ENCODE assay signal across 26 cellular contexts in the genomic region with DNA sequence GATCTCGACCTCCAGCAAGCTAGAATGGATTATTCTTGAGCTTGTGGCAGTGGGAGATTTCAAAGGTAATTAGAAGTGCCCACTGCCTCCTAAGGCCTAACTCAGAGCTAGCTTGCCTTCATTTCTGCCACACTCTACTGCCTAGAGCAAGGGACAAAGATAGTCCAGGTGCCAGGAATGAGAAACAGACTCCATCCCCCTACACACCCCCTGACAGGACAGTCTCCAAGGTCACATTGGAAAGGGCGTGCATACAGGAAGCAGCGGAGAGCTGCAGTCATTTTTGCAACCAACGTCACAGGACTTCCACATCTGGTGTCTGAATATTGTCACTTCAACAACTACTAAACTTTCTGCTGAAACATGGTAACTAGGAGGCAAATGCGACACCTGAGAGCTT.
A peak's percentile ranks its signal among the peaks of the same experiment; 100 is the strongest.
DNase-seq lines count a peak whose midpoint lies in the region; ATAC-seq, FAIRE-seq and TF ChIP-seq lines count a peak whose summit lies in the region.
"Had no signal": no experiment of that assay in that cellular context is flagged by ENCODE, and none has a peak within 500 bp of the region (broad histone marks: within the 10 kb centered on the region; RNA-seq: fewer than 3 reads in every experiment).

No MANE protein-coding gene starts in this region.

- in situ Hi-C loops in HepG2 (cut with HindIII; ENCODE audit: extremely low pct_ligation_motif_present, low pct_unique_long_range_greater_than_20kb) = no loop called here

- H3K4me3 ChIP-seq in heart left ventricle (no peak overlapping the region), right atrium auricular region (no peak overlapping the region), HepG2 (replicated peaks in 1 of 3; ENCODE audit: insufficient read depth in 1 of 3, low read depth in 2 of 3, low read length in 3 of 3) (no peak overlapping the region), right lobe of liver (no peak overlapping the region)
- H3K4me3 ChIP-seq: BLaER1, GM12878 had no signal

- FAIRE-seq in HepG2 (lab: Jason Lieb, UNC) = no peak
- FAIRE-seq: A204.1, GM12878, GM12892, GM18507 had no signal

- H3K79me2 ChIP-seq in HepG2 (ENCODE audit: insufficient read depth, low read length) = no peaks in the 10 kb centered on the region

- WGBS in heart left ventricle, 4 donors = 54 to 71% (median 57%) methylated on average over 5 of the region's 5 CpGs
- WGBS in HepG2 (ENCODE audit: low lambda C conversion rate) = 92% methylated on average over 5 of the region's 5 CpGs
- 77% methylated on average over 4 of the region's 5 CpGs for WGBS in right lobe of liver (ENCODE audit: insufficient coverage, low coverage, low lambda C conversion rate, missing lambda C conversion rate)

- TF ChIP-seq RAD21 in HepG2 (CRISPR knock-in tag; IDR thresholded peaks at IDR 0.05) = no peak

- no peak for TF ChIP-seq POLR2A in heart left ventricle (IDR thresholded peaks at IDR 0.05)
- no peak for TF ChIP-seq POLR2A in HepG2 (IDR thresholded peaks at IDR 0.05; ENCODE audit: insufficient read depth in 1 of 2, low read depth in 2 of 2, low read length in 2 of 2)
- no peak for TF ChIP-seq POLR2A in right lobe of liver (IDR thresholded peaks at IDR 0.05)

- H3K36me3 ChIP-seq in heart left ventricle = no peaks in the 10 kb centered on the region
- no peaks in the 10 kb centered on the region for H3K36me3 ChIP-seq in right atrium auricular region
- no peaks in the 10 kb centered on the region for H3K36me3 ChIP-seq in HepG2 (replicated peaks in 1 of 2; ENCODE audit: control insufficient read depth in 1 of 2, insufficient read depth in 2 of 2, low read length in 2 of 2)
- H3K36me3 ChIP-seq in right lobe of liver = no peaks in the 10 kb centered on the region
- H3K36me3 ChIP-seq: BE2C, BLaER1 had no signal

- no TSS peak for BruUV-seq in HepG2 (replicated peaks; lab: Mats Ljungman, UMichigan)

- H3K27ac ChIP-seq in heart left ventricle = no peak overlapping the region
- H3K27ac ChIP-seq in right atrium auricular region = no peak overlapping the region
- no peak overlapping the region for H3K27ac ChIP-seq in HepG2 (ENCODE audit: extremely low read length, insufficient read depth, low read length)
- no peak overlapping the region for H3K27ac ChIP-seq in right lobe of liver
- H3K27ac ChIP-seq: BLaER1 had no signal

- no peak for DNase-seq in Right ventricle myocardium inferior (ENCODE audit: missing footprints)
- no peak for DNase-seq in Right ventricle myocardium superior
- no peak for DNase-seq in heart left ventricle
- DNase-seq in right atrium auricular region (ENCODE audit: low spot score) = no peak
- no peak for DNase-seq in HepG2 (ENCODE audit: low spot score)
- DNase-seq in right lobe of liver = no peak
- DNase-seq: 8988T; ACHN; BE2C; C1 segment of cervical spinal cord; CD4-positive, alpha-beta memory T cell; CD4-positive, CD25-positive, alpha-beta regulatory T cell; CD8-positive, alpha-beta memory T cell; COR-L47; DMS 273 treated with DMSO at 0.1 percent for 48 hours; DMS153; DMS53; DMS79; DND-41; EL; GDM1 had no signal

- POLR2A ChIA-PET in HepG2 (lab: Yijun Ruan, JAX) = interaction anchor here (2.2 to 2.5 kb wide), 2 partner anchors 12 to 30 kb away, joined by 10 to 16 read pairs; no protein-coding TSS in a partner anchor

- TF ChIP-seq CTCF in heart left ventricle (IDR thresholded peaks at IDR 0.05) = no peak
- TF ChIP-seq CTCF in right atrium auricular region (IDR thresholded peaks at IDR 0.05) = no peak
- no peak for TF ChIP-seq CTCF in HepG2 (CRISPR knock-in tag; IDR thresholded peaks at IDR 0.05)
- TF ChIP-seq CTCF in right lobe of liver (IDR thresholded peaks at IDR 0.05) = no peak

- H3K4me1 ChIP-seq in heart left ventricle = peaks cover 0 to 12% (median 0%) of the 10 kb centered on the region in 12 donors
- H3K4me1 ChIP-seq in right atrium auricular region = no peaks in the 10 kb centered on the region
- H3K4me1 ChIP-seq in HepG2 (ENCODE audit: insufficient read depth, low read length) = peaks cover 81% of the 10 kb centered on the region
- H3K4me1 ChIP-seq in right lobe of liver = peaks cover 0 to 16% (median 6%) of the 10 kb centered on the region in 4 donors
- H3K4me1 ChIP-seq: BE2C had no signal

- no peaks in the 10 kb centered on the region for H4K20me1 ChIP-seq in HepG2 (ENCODE audit: insufficient read depth, low read length)
- H4K20me1 ChIP-seq: BLaER1 had no signal

- intact Hi-C loops in Right ventricle myocardium inferior (cut with DNase I) = no loop called here
- intact Hi-C loops in Right ventricle myocardium superior (cut with DNase I) = no loop called here
- intact Hi-C loops in heart left ventricle (cut with DNase I) = no loop called here
- intact Hi-C loops in HepG2 (cut with micrococcal nuclease; ENCODE audit: unreplicated experiment) = no loop called here
- intact Hi-C loops in right lobe of liver (cut with DNase I) = no loop called here

- peak; percentile 13 for ATAC-seq in Right ventricle myocardium inferior
- no peak for ATAC-seq in Right ventricle myocardium superior (ENCODE audit: poor library complexity)
- ATAC-seq in heart left ventricle = peak; percentile 32 to 73 (median 48)
- ATAC-seq in HepG2 = no peak
- no peak for ATAC-seq in right lobe of liver
- ATAC-seq: GM12878 had no signal

- H3K4me2 ChIP-seq in HepG2 (ENCODE audit: low read depth, low read length) = no peak overlapping the region
- H3K4me2 ChIP-seq: BLaER1 had no signal

- no peak overlapping the region for H2AFZ ChIP-seq in HepG2 (ENCODE audit: low read length)

- no peak overlapping the region for H3K9ac ChIP-seq in HepG2 (ENCODE audit: insufficient read depth, low read depth, low read length)
- H3K9ac ChIP-seq: BLaER1 had no signal

- H3K9me3 ChIP-seq in heart left ventricle = peaks cover 0 to 3% (median 0%) of the 10 kb centered on the region in 12 donors
- H3K9me3 ChIP-seq in right atrium auricular region = no peaks in the 10 kb centered on the region
- peaks cover 9% of the 10 kb centered on the region; the same call in 1 of the 2 replicates for H3K9me3 ChIP-seq in HepG2 (ENCODE audit: low read length)
- no peaks in the 10 kb centered on the region for H3K9me3 ChIP-seq in right lobe of liver
- H3K9me3 ChIP-seq: BE2C had no signal

- TF ChIP-seq EP300 in HepG2 (IDR thresholded peaks at IDR 0.05; ENCODE audit: low read depth in 2 of 2, low read length in 2 of 2) (no peak), HepG2 (CRISPR knock-in tag; IDR thresholded peaks at IDR 0.05; ENCODE audit: borderline replicate concordance) (no peak)

- no peaks in the 10 kb centered on the region for H3K27me3 ChIP-seq in heart left ventricle
- H3K27me3 ChIP-seq in right atrium auricular region = no peaks in the 10 kb centered on the region
- H3K27me3 ChIP-seq in HepG2 (ENCODE audit: control insufficient read depth in 1 of 2, insufficient read depth in 2 of 2, low read length in 2 of 2) = no peaks in the 10 kb centered on the region
- no peaks in the 10 kb centered on the region for H3K27me3 ChIP-seq in right lobe of liver
- H3K27me3 ChIP-seq: BE2C, BLaER1 had no signal

- CTCF ChIA-PET in HepG2 (lab: Yijun Ruan, JAX; ENCODE audit: low intra/inter-chr PET ratio, low total read pairs) = no interaction called here

TF ChIP-seq in HepG2, 621 proteins besides CTCF, POLR2A, EP300 and RAD21 (continues in another document):
- no peak for TF ChIP-seq IRF2 (CRISPR knock-in tag; IDR thresholded peaks at IDR 0.05)
- TF ChIP-seq SRF (IDR thresholded peaks at IDR 0.05; ENCODE audit: low read depth, low read length) = no peak
- peak; percentile 50; the same call in 1 of the 2 replicates for TF ChIP-seq ZBTB38 (CRISPR knock-in tag; IDR thresholded peaks at IDR 0.05)
- peak; percentile 28; the same call in 1 of the 2 replicates for TF ChIP-seq ZNF605 (CRISPR knock-in tag; IDR thresholded peaks at IDR 0.05)
- no peak for TF ChIP-seq PPARG (CRISPR knock-in tag; conservative IDR thresholded peaks at IDR 0.05)
- TF ChIP-seq ZNF7 (CRISPR knock-in tag; IDR thresholded peaks at IDR 0.05) = no peak
- TF ChIP-seq FOXK2 (IDR thresholded peaks at IDR 0.05) = no peak
- no peak for TF ChIP-seq ZNF562 (CRISPR knock-in tag; IDR thresholded peaks at IDR 0.05; ENCODE audit: borderline replicate concordance)
- no peak for TF ChIP-seq NPAS2 (CRISPR knock-in tag; IDR thresholded peaks at IDR 0.05; ENCODE audit: borderline replicate concordance)
- TF ChIP-seq RNF2 (conservative IDR thresholded peaks at IDR 0.05; ENCODE audit: low read depth) = no peak
- TF ChIP-seq YEATS4 (CRISPR knock-in tag; IDR thresholded peaks at IDR 0.05; ENCODE audit: borderline replicate concordance) = no peak
- TF ChIP-seq ZNF501 (CRISPR knock-in tag; IDR thresholded peaks at IDR 0.05) = peak; percentile 39; the same call in 1 of the 2 replicates
- TF ChIP-seq CAMTA2 (CRISPR knock-in tag; IDR thresholded peaks at IDR 0.05; ENCODE audit: borderline replicate concordance) = no peak
- TF ChIP-seq ZNF709 (CRISPR knock-in tag; IDR thresholded peaks at IDR 0.05) = no peak
- no peak for TF ChIP-seq SALL1 (CRISPR knock-in tag; IDR thresholded peaks at IDR 0.05)
- TF ChIP-seq, protein P1, sequence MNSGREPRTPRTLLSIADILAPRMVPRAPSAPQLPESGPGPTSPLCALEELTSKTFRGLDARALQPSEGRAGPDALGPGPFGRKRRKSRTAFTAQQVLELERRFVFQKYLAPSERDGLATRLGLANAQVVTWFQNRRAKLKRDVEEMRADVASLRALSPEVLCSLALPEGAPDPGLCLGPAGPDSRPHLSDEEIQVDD (CRISPR knock-in tag; IDR thresholded peaks at IDR 0.05; ENCODE audit: borderline replicate concordance) = no peak
- TF ChIP-seq, protein P2, sequence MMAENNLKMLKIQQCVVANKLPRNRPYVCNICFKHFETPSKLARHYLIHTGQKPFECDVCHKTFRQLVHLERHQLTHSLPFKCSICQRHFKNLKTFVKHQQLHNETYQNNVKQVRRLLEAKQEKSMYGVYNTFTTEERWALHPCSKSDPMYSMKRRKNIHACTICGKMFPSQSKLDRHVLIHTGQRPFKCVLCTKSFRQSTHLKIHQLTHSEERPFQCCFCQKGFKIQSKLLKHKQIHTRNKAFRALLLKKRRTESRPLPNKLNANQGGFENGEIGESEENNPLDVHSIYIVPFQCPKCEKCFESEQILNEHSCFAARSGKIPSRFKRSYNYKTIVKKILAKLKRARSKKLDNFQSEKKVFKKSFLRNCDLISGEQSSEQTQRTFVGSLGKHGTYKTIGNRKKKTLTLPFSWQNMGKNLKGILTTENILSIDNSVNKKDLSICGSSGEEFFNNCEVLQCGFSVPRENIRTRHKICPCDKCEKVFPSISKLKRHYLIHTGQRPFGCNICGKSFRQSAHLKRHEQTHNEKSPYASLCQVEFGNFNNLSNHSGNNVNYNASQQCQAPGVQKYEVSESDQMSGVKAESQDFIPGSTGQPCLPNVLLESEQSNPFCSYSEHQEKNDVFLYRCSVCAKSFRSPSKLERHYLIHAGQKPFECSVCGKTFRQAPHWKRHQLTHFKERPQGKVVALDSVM (CRISPR knock-in tag; IDR thresholded peaks at IDR 0.05) = no peak
- TF ChIP-seq ZNF816 (CRISPR knock-in tag; IDR thresholded peaks at IDR 0.05; ENCODE audit: borderline replicate concordance) = no peak
- no peak for TF ChIP-seq ZNF263 (CRISPR knock-in tag; IDR thresholded peaks at IDR 0.05)

Comparison
In these comparisons a context has a peak if more than half of its experiments do, and no peak if none do; other contexts are left out.
1. ATAC-seq: peak in Right ventricle myocardium inferior (single experiment) and heart left ventricle (4 of 4); none in Right ventricle myocardium superior (single experiment), HepG2 (single experiment) and right lobe of liver (0 of 4).